In the genomic region with DNA sequence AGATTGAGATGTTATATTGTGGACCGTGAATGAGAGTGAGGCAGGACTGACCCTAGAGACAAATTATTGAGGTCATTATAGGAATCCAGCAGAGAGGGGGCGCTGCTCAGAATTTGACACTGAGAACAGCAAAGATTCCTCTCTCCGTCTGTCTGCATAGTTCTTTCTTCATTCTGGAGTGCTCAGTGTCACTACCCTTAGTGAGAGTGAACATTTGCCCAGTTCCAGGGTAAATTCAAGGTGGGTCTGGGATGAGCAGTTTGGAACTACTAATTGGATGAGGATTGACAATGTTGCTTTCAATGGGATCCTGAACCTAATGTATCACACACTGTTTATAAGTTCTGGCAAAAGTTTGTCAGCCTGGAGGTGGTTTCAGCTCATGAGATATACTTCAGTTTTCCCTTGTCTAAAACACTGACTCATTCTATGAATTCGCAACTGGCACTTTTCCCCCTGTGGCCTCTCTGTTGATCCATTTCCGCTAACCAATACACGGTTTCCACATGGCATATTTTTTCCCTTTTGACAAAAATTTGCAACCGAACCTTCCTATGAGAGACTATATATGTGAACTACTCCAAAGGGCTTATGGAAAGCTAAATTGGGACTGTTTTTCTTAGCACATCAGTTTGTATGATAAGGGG, we compare ENCODE assay signal across 15 cellular contexts.
DNase-seq lines count a peak whose midpoint lies in the region; ATAC-seq and TF ChIP-seq lines count a peak whose summit lies in the region.
"Had no signal": no experiment of that assay in that cellular context is flagged by ENCODE, and none has a peak within 500 bp of the region (broad histone marks: within the 10 kb centered on the region; RNA-seq: fewer than 3 reads in every experiment).

No MANE protein-coding gene starts in this region.

- TF ChIP-seq CTCF in 22Rv1 (IDR thresholded peaks at IDR 0.05) (peak; percentile 30; the same call in 1 of the 2 replicates), foreskin fibroblast (IDR thresholded peaks at IDR 0.05; ENCODE audit: low read depth, low read length) (no peak)

- no peak overlapping the region for H3K4me3 ChIP-seq in foreskin fibroblast (ENCODE audit: low read depth in 1 of 2, low read length in 2 of 2)
- H3K4me3 ChIP-seq: adrenal gland, gastrocnemius medialis, skin epidermis had no signal

- no peak overlapping the region for H3K27ac ChIP-seq in 22Rv1
- H3K27ac ChIP-seq: adrenal gland, gastrocnemius medialis, skin epidermis had no signal

- ATAC-seq in GM21390 (IDR thresholded peaks at IDR 0.05; ENCODE audit: unreplicated experiment), result no peak
- ATAC-seq: gastrocnemius medialis had no signal

- DNase-seq in GOT3 (lab: John Stamatoyannopoulos, UW), result peak; percentile 17
- DNase-seq in amniotic epithelial cell (ENCODE audit: low read depth), result peak; percentile 63
- peak; percentile 3 to 72 for DNase-seq in foreskin fibroblast
- no peak for DNase-seq in germinal center (ENCODE audit: low spot score)
- DNase-seq in DMS153 (lab: John Stamatoyannopoulos, UW), result no peak
- DNase-seq in activated CD4-positive, alpha-beta T cell treated with anti-CD3 and anti-CD28 coated beads, Interleukin-2, amount 50 U/mL, for 48 hours, result no peak
- DNase-seq: activated CD4-positive, alpha-beta T cell treated with anti-CD3 and anti-CD28 coated beads, Interleukin-2, amount 50 U/mL, for 4 hours; adrenal gland; gastrocnemius medialis; NCI-H2171 treated with DMSO at 0.1 percent for 48 hours; SIG-M5; stimulated activated naive CD4-positive, alpha-beta T cell treated with Interleukin-2 at 50 U/mL for 16 hours had no signal

Comparison
In these comparisons a context has a peak if more than half of its experiments do, and no peak if none do; other contexts are left out.
1. DNase-seq: peak in GOT3 (single experiment), amniotic epithelial cell (single experiment) and foreskin fibroblast (2 of 2); none in germinal center (single experiment), DMS153 (single experiment) and activated CD4-positive, alpha-beta T cell treated with anti-CD3 and anti-CD28 coated beads, Interleukin-2, amount 50 U/mL, for 48 hours (0 of 2).